Comparison of ENCODE assay signal across 10 cellular contexts in the genomic region with DNA sequence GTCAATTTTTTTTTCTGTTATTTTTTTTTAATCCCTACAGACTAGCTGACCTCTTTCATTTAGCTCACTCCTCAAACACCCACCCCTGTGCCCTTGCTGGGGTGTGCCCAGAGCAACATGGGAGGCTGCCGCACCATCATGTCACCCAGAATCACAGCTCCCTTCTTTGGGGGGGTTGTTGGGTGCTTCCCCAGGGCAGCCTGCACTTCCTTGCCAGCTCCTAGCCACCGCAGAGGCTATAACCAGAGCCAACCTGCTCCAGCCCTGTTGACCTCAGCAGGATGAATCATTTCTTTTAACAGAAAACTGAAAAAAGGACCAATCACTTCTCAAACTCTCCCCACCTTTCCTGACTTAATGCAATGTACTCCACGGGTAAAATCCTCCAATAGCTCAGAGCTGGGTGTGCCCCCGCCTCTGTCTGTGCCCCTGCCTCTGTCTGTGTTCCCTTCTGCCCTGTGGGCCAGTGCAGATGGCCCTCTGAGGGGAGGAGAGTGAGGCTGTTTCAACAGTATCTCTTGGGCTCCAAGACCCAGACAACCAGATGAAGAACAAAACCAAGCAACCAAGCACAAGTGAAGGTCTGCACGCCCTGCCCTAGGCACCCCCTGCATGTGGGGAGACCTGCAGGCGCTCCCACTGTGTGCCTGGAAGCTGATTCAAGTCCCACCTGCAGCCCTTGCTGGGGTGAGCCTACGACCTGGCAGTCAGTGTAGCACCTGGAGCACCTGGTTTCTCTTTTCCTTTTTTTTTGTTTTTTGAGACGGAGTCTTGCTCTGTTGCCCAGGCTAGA.
DNase-seq lines count a peak whose midpoint lies in the region; ATAC-seq and TF ChIP-seq lines count a peak whose summit lies in the region.
"Had no signal": no experiment of that assay in that cellular context is flagged by ENCODE, and none has a peak within 500 bp of the region (broad histone marks: within the 10 kb centered on the region; RNA-seq: fewer than 3 reads in every experiment).

No MANE protein-coding gene starts in this region.

- TF ChIP-seq POLR2A in testis (IDR thresholded peaks at IDR 0.05), result no peak

- peak overlapping the region; percentile 88 for H3K27ac Mint-ChIP-seq in glutamatergic neuron (ENCODE audit: unreplicated experiment)

- no peaks in the 10 kb centered on the region for H3K27me3 ChIP-seq in testis
- no peaks in the 10 kb centered on the region for H3K27me3 ChIP-seq in effector memory CD4-positive, alpha-beta T cell (replicated peaks; ENCODE audit: control insufficient read depth, insufficient read depth, low read length, poor library complexity, severe bottlenecking)
- no peaks in the 10 kb centered on the region for H3K27me3 ChIP-seq in BE2C

- H3K9me3 Mint-ChIP-seq in glutamatergic neuron (ENCODE audit: unreplicated experiment), result peaks cover 31% of the 10 kb centered on the region
- H3K9me3 Mint-ChIP-seq: neural crest cell had no signal

- no peaks in the 10 kb centered on the region for H3K36me3 ChIP-seq in testis (ENCODE audit: low read depth, missing control alignments)
- H3K36me3 ChIP-seq in effector memory CD4-positive, alpha-beta T cell (ENCODE audit: control insufficient read depth, insufficient read depth, low read length), result peaks cover 9% of the 10 kb centered on the region
- peaks cover 9% of the 10 kb centered on the region for H3K36me3 ChIP-seq in BE2C

- peak overlapping the region; percentile 49 for H3K4me3 Mint-ChIP-seq in glutamatergic neuron (ENCODE audit: unreplicated experiment)
- H3K4me3 Mint-ChIP-seq: immature natural killer cell, neural crest cell had no signal

- H3K36me3 Mint-ChIP-seq in glutamatergic neuron (ENCODE audit: unreplicated experiment), result peaks cover 10% of the 10 kb centered on the region

- no peak overlapping the region for H3K27ac ChIP-seq in testis
- H3K27ac ChIP-seq in effector memory CD4-positive, alpha-beta T cell (ENCODE audit: insufficient read depth, low read length, poor library complexity, severe bottlenecking), result no peak overlapping the region

- TF ChIP-seq CTCF in glutamatergic neuron (IDR thresholded peaks at IDR 0.05; ENCODE audit: partially characterized antibody, unreplicated experiment) (no peak), testis (IDR thresholded peaks at IDR 0.05) (no peak), BE2C (IDR thresholded peaks at IDR 0.05; ENCODE audit: low read depth, low read length) (no peak; the same call in 1 of the 2 replicates)

- peak; percentile 6 for DNase-seq in activated CD8-positive, alpha-beta memory T cell treated with anti-CD3 and anti-CD28 coated beads, Interleukin-2, amount 50 U/mL, for 4 hours
- no peak for DNase-seq in activated CD8-positive, alpha-beta memory T cell treated with anti-CD3 and anti-CD28 coated beads for 24 hours
- DNase-seq in RPMI7951 (ENCODE audit: low read depth), result peak; percentile 62
- no peak for DNase-seq in glutamatergic neuron
- DNase-seq in testis, result peak; percentile 11
- DNase-seq in effector memory CD4-positive, alpha-beta T cell, result no peak
- no peak for DNase-seq in BE2C
- DNase-seq: immature natural killer cell had no signal

- H3K4me1 ChIP-seq in testis (peaks cover 16% of the 10 kb centered on the region), BE2C (peaks cover 12% of the 10 kb centered on the region)
- peaks cover 9% of the 10 kb centered on the region for H3K4me1 ChIP-seq in effector memory CD4-positive, alpha-beta T cell (ENCODE audit: control insufficient read depth, insufficient read depth, low read length, poor library complexity, severe bottlenecking)

- ATAC-seq in HG03159 (IDR thresholded peaks at IDR 0.05; ENCODE audit: unreplicated experiment), result no peak

- no peaks in the 10 kb centered on the region for H3K9me3 ChIP-seq in testis
- no peaks in the 10 kb centered on the region for H3K9me3 ChIP-seq in effector memory CD4-positive, alpha-beta T cell (ENCODE audit: control insufficient read depth, low read length)
- no peaks in the 10 kb centered on the region for H3K9me3 ChIP-seq in BE2C

- peaks cover 24% of the 10 kb centered on the region for H3K27me3 Mint-ChIP-seq in glutamatergic neuron (ENCODE audit: unreplicated experiment)

- H3K4me1 Mint-ChIP-seq in glutamatergic neuron (ENCODE audit: low read depth, unreplicated experiment), result peaks cover 57% of the 10 kb centered on the region

- no peak overlapping the region for H3K4me3 ChIP-seq in testis
- H3K4me3 ChIP-seq in effector memory CD4-positive, alpha-beta T cell (ENCODE audit: insufficient read depth, low read depth, low read length, poor library complexity, severe bottlenecking), result no peak overlapping the region
- H3K4me3 ChIP-seq in BE2C (ENCODE audit: low read depth, low read length), result no peak overlapping the region

- intact Hi-C loops in testis (cut with DNase I; ENCODE audit: low total_unique reads), result no loop called here

- WGBS in testis, 2 donors, result 85 to 88% methylated on average over 8 of the region's 8 CpGs

Comparison
In these comparisons a context has a peak if more than half of its experiments do, and no peak if none do; other contexts are left out.
1. DNase-seq: peak in activated CD8-positive, alpha-beta memory T cell treated with anti-CD3 and anti-CD28 coated beads, Interleukin-2, amount 50 U/mL, for 4 hours (single experiment), RPMI7951 (single experiment) and testis (single experiment); none in activated CD8-positive, alpha-beta memory T cell treated with anti-CD3 and anti-CD28 coated beads for 24 hours (single experiment), glutamatergic neuron (single experiment), effector memory CD4-positive, alpha-beta T cell (0 of 3) and BE2C (single experiment).